ENCODE assay signal across 1 cellular context in genomic region chr12:76032043-76032981, GRCh38.
TF ChIP-seq lines count a peak whose summit lies in the region.

No MANE protein-coding gene starts in this region.

TF ChIP-seq in HepG2, 621 proteins besides CTCF, POLR2A, EP300 and RAD21 (continued from another document and continues in another):
- TF ChIP-seq ZNF281 (CRISPR knock-in tag; IDR thresholded peaks at IDR 0.05; ENCODE audit: borderline replicate concordance) (no peak), ATF4 (CRISPR knock-in tag; IDR thresholded peaks at IDR 0.05) (no peak), CAMTA2 (CRISPR knock-in tag; IDR thresholded peaks at IDR 0.05; ENCODE audit: borderline replicate concordance) (peak; percentile 34; the same call in 1 of the 2 replicates), KLF9 (CRISPR knock-in tag; IDR thresholded peaks at IDR 0.05; ENCODE audit: low read depth) (no peak), PRDM4 (CRISPR knock-in tag; IDR thresholded peaks at IDR 0.05; ENCODE audit: borderline replicate concordance) (no peak), GTF3A (CRISPR knock-in tag; conservative IDR thresholded peaks at IDR 0.05) (no peak), ATF5 (CRISPR knock-in tag; IDR thresholded peaks at IDR 0.05; ENCODE audit: low read depth) (no peak), ZNF552 (CRISPR knock-in tag; IDR thresholded peaks at IDR 0.05; ENCODE audit: borderline replicate concordance) (no peak), ARNT (IDR thresholded peaks at IDR 0.05) (no peak), HOMEZ (CRISPR knock-in tag; IDR thresholded peaks at IDR 0.05; ENCODE audit: low read depth) (peak; percentile 50; the same call in 1 of the 2 replicates), NFYB (CRISPR knock-in tag; IDR thresholded peaks at IDR 0.05) (no peak), ZKSCAN1 (IDR thresholded peaks at IDR 0.05; ENCODE audit: low read length) (no peak), ZNF407 (CRISPR knock-in tag; IDR thresholded peaks at IDR 0.05; ENCODE audit: not compliant biosample characterization) (no peak), ETS1 (CRISPR knock-in tag; IDR thresholded peaks at IDR 0.05) (no peak; the same call in 1 of the 2 replicates), SOX13 (IDR thresholded peaks at IDR 0.05) (peak; percentile 64; the same call in 1 of the 2 replicates), SOX13 (CRISPR knock-in tag; conservative IDR thresholded peaks at IDR 0.05 in 1 of 2, IDR thresholded peaks at IDR 0.05 in 1 of 2) (peak in 1 of 2 experiments; percentile 68; a peak in 1 of 4 replicates), HOXD1 (CRISPR knock-in tag; IDR thresholded peaks at IDR 0.05) (no peak), ZNF337 (CRISPR knock-in tag; IDR thresholded peaks at IDR 0.05; ENCODE audit: borderline replicate concordance, low read depth) (no peak), ZNF451 (CRISPR knock-in tag; IDR thresholded peaks at IDR 0.05) (no peak), SMYD3 (CRISPR knock-in tag; IDR thresholded peaks at IDR 0.05) (no peak), ZSCAN21 (CRISPR knock-in tag; IDR thresholded peaks at IDR 0.05; ENCODE audit: borderline replicate concordance) (no peak)
- TF ChIP-seq, protein P1, sequence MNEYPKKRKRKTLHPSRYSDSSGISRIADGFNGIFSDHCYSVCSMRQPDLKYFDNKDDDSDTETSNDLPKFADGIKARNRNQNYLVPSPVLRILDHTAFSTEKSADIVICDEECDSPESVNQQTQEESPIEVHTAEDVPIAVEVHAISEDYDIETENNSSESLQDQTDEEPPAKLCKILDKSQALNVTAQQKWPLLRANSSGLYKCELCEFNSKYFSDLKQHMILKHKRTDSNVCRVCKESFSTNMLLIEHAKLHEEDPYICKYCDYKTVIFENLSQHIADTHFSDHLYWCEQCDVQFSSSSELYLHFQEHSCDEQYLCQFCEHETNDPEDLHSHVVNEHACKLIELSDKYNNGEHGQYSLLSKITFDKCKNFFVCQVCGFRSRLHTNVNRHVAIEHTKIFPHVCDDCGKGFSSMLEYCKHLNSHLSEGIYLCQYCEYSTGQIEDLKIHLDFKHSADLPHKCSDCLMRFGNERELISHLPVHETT (CRISPR knock-in tag; conservative IDR thresholded peaks at IDR 0.05): no peak; the same call in 1 of the 2 replicates
- TF ChIP-seq, protein P2, sequence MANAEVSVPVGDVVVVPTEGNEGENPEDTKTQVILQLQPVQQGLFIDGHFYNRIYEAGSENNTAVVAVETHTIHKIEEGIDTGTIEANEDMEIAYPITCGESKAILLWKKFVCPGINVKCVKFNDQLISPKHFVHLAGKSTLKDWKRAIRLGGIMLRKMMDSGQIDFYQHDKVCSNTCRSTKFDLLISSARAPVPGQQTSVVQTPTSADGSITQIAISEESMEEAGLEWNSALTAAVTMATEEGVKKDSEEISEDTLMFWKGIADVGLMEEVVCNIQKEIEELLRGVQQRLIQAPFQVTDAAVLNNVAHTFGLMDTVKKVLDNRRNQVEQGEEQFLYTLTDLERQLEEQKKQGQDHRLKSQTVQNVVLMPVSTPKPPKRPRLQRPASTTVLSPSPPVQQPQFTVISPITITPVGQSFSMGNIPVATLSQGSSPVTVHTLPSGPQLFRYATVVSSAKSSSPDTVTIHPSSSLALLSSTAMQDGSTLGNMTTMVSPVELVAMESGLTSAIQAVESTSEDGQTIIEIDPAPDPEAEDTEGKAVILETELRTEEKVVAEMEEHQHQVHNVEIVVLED (CRISPR knock-in tag; IDR thresholded peaks at IDR 0.05; ENCODE audit: borderline replicate concordance): no peak
- TF ChIP-seq, protein P3, sequence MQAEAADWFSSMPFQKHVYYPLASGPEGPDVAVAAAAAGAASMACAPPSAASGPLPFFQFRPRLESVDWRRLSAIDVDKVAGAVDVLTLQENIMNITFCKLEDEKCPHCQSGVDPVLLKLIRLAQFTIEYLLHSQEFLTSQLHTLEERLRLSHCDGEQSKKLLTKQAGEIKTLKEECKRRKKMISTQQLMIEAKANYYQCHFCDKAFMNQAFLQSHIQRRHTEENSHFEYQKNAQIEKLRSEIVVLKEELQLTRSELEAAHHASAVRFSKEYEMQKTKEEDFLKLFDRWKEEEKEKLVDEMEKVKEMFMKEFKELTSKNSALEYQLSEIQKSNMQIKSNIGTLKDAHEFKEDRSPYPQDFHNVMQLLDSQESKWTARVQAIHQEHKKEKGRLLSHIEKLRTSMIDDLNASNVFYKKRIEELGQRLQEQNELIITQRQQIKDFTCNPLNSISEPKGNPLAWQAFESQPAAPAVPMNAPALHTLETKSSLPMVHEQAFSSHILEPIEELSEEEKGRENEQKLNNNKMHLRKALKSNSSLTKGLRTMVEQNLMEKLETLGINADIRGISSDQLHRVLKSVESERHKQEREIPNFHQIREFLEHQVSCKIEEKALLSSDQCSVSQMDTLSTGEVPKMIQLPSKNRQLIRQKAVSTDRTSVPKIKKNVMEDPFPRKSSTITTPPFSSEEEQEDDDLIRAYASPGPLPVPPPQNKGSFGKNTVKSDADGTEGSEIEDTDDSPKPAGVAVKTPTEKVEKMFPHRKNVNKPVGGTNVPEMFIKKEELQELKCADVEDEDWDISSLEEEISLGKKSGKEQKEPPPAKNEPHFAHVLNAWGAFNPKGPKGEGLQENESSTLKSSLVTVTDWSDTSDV (CRISPR knock-in tag; IDR thresholded peaks at IDR 0.05): no peak; the same call in 1 of the 2 replicates
- TF ChIP-seq, protein P4, sequence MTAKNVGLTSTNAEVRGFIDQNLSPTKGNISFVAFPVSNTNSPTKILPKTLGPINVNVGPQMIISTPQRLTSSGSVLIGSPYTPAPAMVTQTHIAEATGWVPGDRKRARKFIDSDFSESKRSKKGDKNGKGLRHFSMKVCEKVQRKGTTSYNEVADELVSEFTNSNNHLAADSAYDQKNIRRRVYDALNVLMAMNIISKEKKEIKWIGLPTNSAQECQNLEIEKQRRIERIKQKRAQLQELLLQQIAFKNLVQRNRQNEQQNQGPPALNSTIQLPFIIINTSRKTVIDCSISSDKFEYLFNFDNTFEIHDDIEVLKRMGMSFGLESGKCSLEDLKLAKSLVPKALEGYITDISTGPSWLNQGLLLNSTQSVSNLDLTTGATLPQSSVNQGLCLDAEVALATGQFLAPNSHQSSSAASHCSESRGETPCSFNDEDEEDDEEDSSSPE (CRISPR knock-in tag; IDR thresholded peaks at IDR 0.05): no peak; the same call in 1 of the 2 replicates
